Comparison of ENCODE assay signal across 8 cellular contexts in the genomic region with DNA sequence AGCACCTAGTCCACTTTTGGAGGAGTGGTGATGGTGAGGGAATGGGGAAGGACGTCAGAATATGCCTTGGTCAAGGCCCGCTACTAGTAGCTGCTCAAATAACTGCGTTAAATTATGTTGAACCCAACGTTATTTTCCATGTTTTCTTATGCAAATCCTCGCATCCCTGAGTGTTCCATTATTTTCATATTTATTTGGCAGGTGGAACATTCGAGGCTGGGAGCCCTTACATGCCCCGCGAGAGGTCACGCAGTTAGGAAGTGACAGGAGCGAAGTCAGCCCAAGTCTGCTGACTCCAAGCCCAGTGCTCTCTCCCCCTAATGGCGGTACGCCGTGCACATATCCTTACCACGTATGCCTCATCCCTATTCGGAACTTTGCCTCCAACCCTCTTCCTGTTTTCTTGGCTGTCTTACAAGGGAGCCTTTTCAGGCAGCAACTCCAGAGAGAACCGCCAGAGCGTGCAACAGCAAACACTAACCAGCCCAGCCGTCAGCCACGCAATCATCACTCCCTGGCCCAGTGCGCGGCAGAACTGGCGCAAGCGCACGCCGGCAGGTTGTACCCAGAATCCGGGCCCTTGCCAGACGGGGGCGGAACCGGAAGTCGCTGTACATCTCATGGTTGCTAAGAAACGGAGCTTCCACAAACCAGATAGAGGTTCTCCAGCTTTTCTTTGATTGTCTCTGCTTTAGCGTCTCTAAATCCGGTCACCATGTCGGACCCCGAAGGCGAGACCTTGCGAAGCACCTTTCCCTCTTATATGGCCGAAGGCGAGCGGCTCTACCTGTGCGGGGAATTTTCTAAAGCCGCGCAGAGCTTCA. TPM values are rescaled to one million over a fixed set of nuclear protein-coding genes. Genes with fewer than 3 reads are reported as not detected.
DNase-seq lines count a peak whose midpoint lies in the region; ATAC-seq and TF ChIP-seq lines count a peak whose summit lies in the region.

A gene with protein sequence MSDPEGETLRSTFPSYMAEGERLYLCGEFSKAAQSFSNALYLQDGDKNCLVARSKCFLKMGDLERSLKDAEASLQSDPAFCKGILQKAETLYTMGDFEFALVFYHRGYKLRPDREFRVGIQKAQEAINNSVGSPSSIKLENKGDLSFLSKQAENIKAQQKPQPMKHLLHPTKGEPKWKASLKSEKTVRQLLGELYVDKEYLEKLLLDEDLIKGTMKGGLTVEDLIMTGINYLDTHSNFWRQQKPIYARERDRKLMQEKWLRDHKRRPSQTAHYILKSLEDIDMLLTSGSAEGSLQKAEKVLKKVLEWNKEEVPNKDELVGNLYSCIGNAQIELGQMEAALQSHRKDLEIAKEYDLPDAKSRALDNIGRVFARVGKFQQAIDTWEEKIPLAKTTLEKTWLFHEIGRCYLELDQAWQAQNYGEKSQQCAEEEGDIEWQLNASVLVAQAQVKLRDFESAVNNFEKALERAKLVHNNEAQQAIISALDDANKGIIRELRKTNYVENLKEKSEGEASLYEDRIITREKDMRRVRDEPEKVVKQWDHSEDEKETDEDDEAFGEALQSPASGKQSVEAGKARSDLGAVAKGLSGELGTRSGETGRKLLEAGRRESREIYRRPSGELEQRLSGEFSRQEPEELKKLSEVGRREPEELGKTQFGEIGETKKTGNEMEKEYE (plus strand): TSS at position 609 of the 824 bp plus-strand sequence. CDS start 107 bp downstream, at position 716.

- peak in 1 of 3 donors; percentile 81 for TF ChIP-seq POLR2A in spleen (IDR thresholded peaks at IDR 0.05)

- H3K27ac Mint-ChIP-seq in WTC11: peak within 1 kb of the TSS; percentile 99

- POLR2A ChIA-PET in WTC11 (lab: Charles Lee): interaction anchor here (0.6 to 2.5 kb wide), 12 partner anchors 11 to 740 kb away, joined by 3 to 13 read pairs (median 5); a partner anchor contains a TSS

- no peaks in the 10 kb centered on the region; the same call in 1 of the 2 replicates for H3K27me3 Mint-ChIP-seq in WTC11 (ENCODE audit: low read depth)

- H3K4me3 ChIP-seq in spleen: peak within 1 kb of the TSS; percentile 47 to 76 (median 54)

- ATAC-seq in GM18907 (IDR thresholded peaks at IDR 0.05; ENCODE audit: unreplicated experiment) (peak; percentile 91), HG03159 (IDR thresholded peaks at IDR 0.05; ENCODE audit: unreplicated experiment) (peak; percentile 90), WTC11 (peak; percentile 99)

- H3K27me3 ChIP-seq in spleen (replicated peaks in 1 of 7): no peaks in the 10 kb centered on the region

- no peaks in the 10 kb centered on the region for H3K9me3 Mint-ChIP-seq in WTC11

- peak; percentile 97 for DNase-seq in AG08396 (ENCODE audit: low spot score)
- DNase-seq in NCI-H2227 treated with DMSO at 0.1 percent for 48 hours (lab: John Stamatoyannopoulos, UW): peak; percentile 97
- peak; percentile 95 for DNase-seq in WTC11 (ENCODE audit: low spot score)
- DNase-seq in caudate nucleus (lab: John Stamatoyannopoulos, UW): peak; percentile 47 to 97 (median 91)
- DNase-seq in inferior parietal cortex (ENCODE audit: extremely low spot score): peak; percentile 97
- peak; percentile 99 for DNase-seq in spleen

- H3K9me3 ChIP-seq in spleen: no peaks in the 10 kb centered on the region

- H3K36me3 Mint-ChIP-seq in WTC11: no peaks in the 10 kb centered on the region

- intact Hi-C loops in spleen (cut with DNase I; ENCODE audit: low total_unique reads): no loop called here

- peaks cover 6 to 55% (median 26%) of the 10 kb centered on the region in 6 donors for H3K4me1 ChIP-seq in spleen

- H3K4me3 Mint-ChIP-seq in WTC11: peak within 1 kb of the TSS; percentile 96

- H3K36me3 ChIP-seq in spleen: no peaks in the 10 kb centered on the region

- TF ChIP-seq CTCF in WTC11 (IDR thresholded peaks at IDR 0.05): no peak
- peak in 10 of 11 experiments; percentile 37 to 80 (median 61) for TF ChIP-seq CTCF in spleen (IDR thresholded peaks at IDR 0.05 in 8 of 11, conservative IDR thresholded peaks at IDR 0.05 in 3 of 11)

- CTCF ChIA-PET in WTC11 (lab: Charles Lee): interaction anchor here (0.6 to 5.2 kb wide), 26 partner anchors 9 to 733 kb away, joined by 3 to 56 read pairs (median 3); a partner anchor contains a TSS

- H3K27ac ChIP-seq in caudate nucleus (ENCODE audit: low read depth, low read length) (peak within 1 kb of the TSS; percentile 87), spleen (peak within 1 kb of the TSS; percentile 72 to 90 (median 86))

- WGBS in spleen, 5 donors: 2 to 3% (median 2%) methylated on average over 43 of the region's 43 CpGs

- H3K4me1 Mint-ChIP-seq in WTC11: peaks cover 14% of the 10 kb centered on the region

TF ChIP-seq in WTC11, 78 proteins besides CTCF, POLR2A, EP300 and RAD21 (continues in another document):
- no peak for TF ChIP-seq HMGA2 (CRISPR knock-in tag; IDR thresholded peaks at IDR 0.05)
- TF ChIP-seq NR1H2 (CRISPR knock-in tag; IDR thresholded peaks at IDR 0.05): no peak
- TF ChIP-seq FOXK1 (CRISPR knock-in tag; IDR thresholded peaks at IDR 0.05): peak; percentile 66; the same call in 1 of the 2 replicates
- TF ChIP-seq CREM (CRISPR knock-in tag; IDR thresholded peaks at IDR 0.05): 0 out of 2 replicates have a peak, but pooled peaks have one; percentile 44
- no peak for TF ChIP-seq RORB (CRISPR knock-in tag; IDR thresholded peaks at IDR 0.05)
- TF ChIP-seq NFE2L1 (CRISPR knock-in tag; IDR thresholded peaks at IDR 0.05): peak; percentile 82; the same call in 1 of the 2 replicates
- TF ChIP-seq, protein P1, sequence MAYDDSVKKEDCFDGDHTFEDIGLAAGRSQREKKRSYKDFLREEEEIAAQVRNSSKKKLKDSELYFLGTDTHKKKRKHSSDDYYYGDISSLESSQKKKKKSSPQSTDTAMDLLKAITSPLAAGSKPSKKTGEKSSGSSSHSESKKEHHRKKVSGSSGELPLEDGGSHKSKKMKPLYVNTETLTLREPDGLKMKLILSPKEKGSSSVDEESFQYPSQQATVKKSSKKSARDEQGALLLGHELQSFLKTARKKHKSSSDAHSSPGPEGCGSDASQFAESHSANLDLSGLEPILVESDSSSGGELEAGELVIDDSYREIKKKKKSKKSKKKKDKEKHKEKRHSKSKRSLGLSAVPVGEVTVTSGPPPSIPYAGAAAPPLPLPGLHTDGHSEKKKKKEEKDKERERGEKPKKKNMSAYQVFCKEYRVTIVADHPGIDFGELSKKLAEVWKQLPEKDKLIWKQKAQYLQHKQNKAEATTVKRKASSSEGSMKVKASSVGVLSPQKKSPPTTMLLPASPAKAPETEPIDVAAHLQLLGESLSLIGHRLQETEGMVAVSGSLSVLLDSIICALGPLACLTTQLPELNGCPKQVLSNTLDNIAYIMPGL (CRISPR knock-in tag; IDR thresholded peaks at IDR 0.05): peak; percentile 51; the same call in 1 of the 2 replicates
- TF ChIP-seq ZNF121 (CRISPR knock-in tag; IDR thresholded peaks at IDR 0.05): peak; percentile 20; the same call in 1 of the 2 replicates
- TF ChIP-seq, protein P2, sequence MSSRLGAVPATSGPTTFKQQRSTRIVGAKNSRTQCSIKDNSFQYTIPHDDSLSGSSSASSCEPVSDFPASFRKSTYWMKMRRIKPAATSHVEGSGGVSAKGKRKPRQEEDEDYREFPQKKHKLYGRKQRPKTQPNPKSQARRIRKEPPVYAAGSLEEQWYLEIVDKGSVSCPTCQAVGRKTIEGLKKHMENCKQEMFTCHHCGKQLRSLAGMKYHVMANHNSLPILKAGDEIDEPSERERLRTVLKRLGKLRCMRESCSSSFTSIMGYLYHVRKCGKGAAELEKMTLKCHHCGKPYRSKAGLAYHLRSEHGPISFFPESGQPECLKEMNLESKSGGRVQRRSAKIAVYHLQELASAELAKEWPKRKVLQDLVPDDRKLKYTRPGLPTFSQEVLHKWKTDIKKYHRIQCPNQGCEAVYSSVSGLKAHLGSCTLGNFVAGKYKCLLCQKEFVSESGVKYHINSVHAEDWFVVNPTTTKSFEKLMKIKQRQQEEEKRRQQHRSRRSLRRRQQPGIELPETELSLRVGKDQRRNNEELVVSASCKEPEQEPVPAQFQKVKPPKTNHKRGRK (CRISPR knock-in tag; IDR thresholded peaks at IDR 0.05; ENCODE audit: borderline replicate concordance): no peak
- TF ChIP-seq MYBL2 (CRISPR knock-in tag; IDR thresholded peaks at IDR 0.05): 0 out of 2 replicates have a peak, but pooled peaks have one; percentile 60
- peak; percentile 93 for TF ChIP-seq GABPB1 (CRISPR knock-in tag; IDR thresholded peaks at IDR 0.05)
- TF ChIP-seq, protein P3, sequence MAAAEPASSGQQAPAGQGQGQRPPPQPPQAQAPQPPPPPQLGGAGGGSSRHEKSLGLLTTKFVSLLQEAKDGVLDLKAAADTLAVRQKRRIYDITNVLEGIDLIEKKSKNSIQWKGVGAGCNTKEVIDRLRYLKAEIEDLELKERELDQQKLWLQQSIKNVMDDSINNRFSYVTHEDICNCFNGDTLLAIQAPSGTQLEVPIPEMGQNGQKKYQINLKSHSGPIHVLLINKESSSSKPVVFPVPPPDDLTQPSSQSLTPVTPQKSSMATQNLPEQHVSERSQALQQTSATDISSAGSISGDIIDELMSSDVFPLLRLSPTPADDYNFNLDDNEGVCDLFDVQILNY (CRISPR knock-in tag; IDR thresholded peaks at IDR 0.05): no peak
- TF ChIP-seq, protein P4, sequence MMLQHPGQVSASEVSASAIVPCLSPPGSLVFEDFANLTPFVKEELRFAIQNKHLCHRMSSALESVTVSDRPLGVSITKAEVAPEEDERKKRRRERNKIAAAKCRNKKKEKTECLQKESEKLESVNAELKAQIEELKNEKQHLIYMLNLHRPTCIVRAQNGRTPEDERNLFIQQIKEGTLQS (CRISPR knock-in tag; conservative IDR thresholded peaks at IDR 0.05): no peak
- TF ChIP-seq, protein P5, sequence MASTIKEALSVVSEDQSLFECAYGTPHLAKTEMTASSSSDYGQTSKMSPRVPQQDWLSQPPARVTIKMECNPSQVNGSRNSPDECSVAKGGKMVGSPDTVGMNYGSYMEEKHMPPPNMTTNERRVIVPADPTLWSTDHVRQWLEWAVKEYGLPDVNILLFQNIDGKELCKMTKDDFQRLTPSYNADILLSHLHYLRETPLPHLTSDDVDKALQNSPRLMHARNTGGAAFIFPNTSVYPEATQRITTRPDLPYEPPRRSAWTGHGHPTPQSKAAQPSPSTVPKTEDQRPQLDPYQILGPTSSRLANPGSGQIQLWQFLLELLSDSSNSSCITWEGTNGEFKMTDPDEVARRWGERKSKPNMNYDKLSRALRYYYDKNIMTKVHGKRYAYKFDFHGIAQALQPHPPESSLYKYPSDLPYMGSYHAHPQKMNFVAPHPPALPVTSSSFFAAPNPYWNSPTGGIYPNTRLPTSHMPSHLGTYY (CRISPR knock-in tag; IDR thresholded peaks at IDR 0.05): 0 out of 2 replicates have a peak, but pooled peaks have one; percentile 12

RNA-seq across cellular contexts. Expression of the gene that starts here (rescaled TPM):
- total RNA-seq in WTC11 (2021) (1.2 to 2.1 TPM (median 1.9 TPM) in 3 replicates), spleen (1 to 10 TPM in 1 of 7 donors, under 1 TPM in 2, not detected in 4; 0.20 to 1.0 (median 0.52) TPM)
- polyA plus RNA-seq in spleen: under 1 TPM; 0.22 to 0.35 (median 0.30) TPM

Comparison
In these comparisons a context has a peak if more than half of its experiments do, and no peak if none do; other contexts are left out.
1. Peak in every context shown above with its lines: DNase-seq, ATAC-seq, H3K4me3 ChIP-seq and H3K27ac ChIP-seq.